ENCODE assay signal across 8 cellular contexts in the genomic region with DNA sequence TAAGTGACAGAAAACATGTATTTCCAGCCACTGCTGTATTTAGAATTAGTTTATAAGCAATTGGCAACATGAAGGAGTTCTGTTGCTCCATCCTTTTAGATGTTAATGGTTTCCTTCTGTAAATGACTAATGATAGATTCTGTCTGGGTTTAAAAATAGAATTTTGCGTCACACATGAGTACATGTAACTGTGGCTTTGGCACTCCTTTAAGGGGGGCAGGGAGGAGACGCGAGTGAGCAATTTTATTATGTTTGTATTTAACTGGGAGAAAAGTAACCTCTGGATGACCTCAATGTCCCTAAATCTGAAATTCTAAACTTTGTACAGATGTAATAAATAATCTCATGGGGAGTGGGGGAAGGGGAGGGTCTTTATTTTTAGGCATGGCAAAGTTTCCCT.
DNase-seq lines count a peak whose midpoint lies in the region; ATAC-seq and TF ChIP-seq lines count a peak whose summit lies in the region.

No MANE protein-coding gene starts in this region.

- no peaks in the 10 kb centered on the region for H4K20me1 ChIP-seq in hepatocyte (ENCODE audit: insufficient read depth, poor library complexity, severe bottlenecking)

- H3K4me2 ChIP-seq in hepatocyte: peak overlapping the region; percentile 29

- H3K4me1 ChIP-seq in hepatocyte (ENCODE audit: insufficient read depth): peaks cover 26% of the 10 kb centered on the region
- H3K4me1 ChIP-seq in upper lobe of right lung: peaks cover 16% of the 10 kb centered on the region

- DNase-seq in COLO829 (ENCODE audit: low spot score) (peak; percentile 9), SK-N-MC (ENCODE audit: low read depth, low spot score) (peak; percentile 55), hepatocyte (ENCODE audit: low spot score) (peak; percentile 78), upper lobe of right lung (no peak), posterior cingulate gyrus (no peak)

- H3K4me3 ChIP-seq in SK-N-MC (peak overlapping the region; percentile 50), hepatocyte (no peak overlapping the region), upper lobe of right lung (no peak overlapping the region)

- peak overlapping the region; percentile 11 for H3K9ac ChIP-seq in SK-N-MC (ENCODE audit: insufficient read length)

- ATAC-seq in HG02938 (IDR thresholded peaks at IDR 0.05; ENCODE audit: unreplicated experiment): peak; percentile 82
- peak; percentile 86 for ATAC-seq in upper lobe of right lung
- no peak for ATAC-seq in GM19035 (IDR thresholded peaks at IDR 0.05; ENCODE audit: unreplicated experiment)
- no peak for ATAC-seq in HG02642 (IDR thresholded peaks at IDR 0.05; ENCODE audit: poor library complexity, unreplicated experiment)

- H3K36me3 ChIP-seq in SK-N-MC (ENCODE audit: insufficient read depth, low read length) (peaks cover 8% of the 10 kb centered on the region), hepatocyte (replicated peaks; ENCODE audit: insufficient read depth, low read depth) (no peaks in the 10 kb centered on the region), upper lobe of right lung (no peaks in the 10 kb centered on the region)

- no peaks in the 10 kb centered on the region for H3K79me2 ChIP-seq in hepatocyte

- intact Hi-C loops in upper lobe of right lung (cut with DNase I) (no loop called here), posterior cingulate gyrus (cut with DNase I) (no loop called here)

- H3K9me2 ChIP-seq in hepatocyte (replicated peaks; ENCODE audit: insufficient read depth): no peaks in the 10 kb centered on the region

- H3K27ac ChIP-seq in SK-N-MC (peak overlapping the region; percentile 60), hepatocyte (peak overlapping the region; percentile 61), upper lobe of right lung (peak overlapping the region; percentile 11)

- no peak for TF ChIP-seq CTCF in hepatocyte (IDR thresholded peaks at IDR 0.05; ENCODE audit: poor library complexity)
- TF ChIP-seq CTCF in upper lobe of right lung (IDR thresholded peaks at IDR 0.05): no peak

- H3K27me3 ChIP-seq in hepatocyte (no peaks in the 10 kb centered on the region), upper lobe of right lung (no peaks in the 10 kb centered on the region)

- 17% methylated on average over 3 of the region's 3 CpGs for WGBS in hepatocyte (ENCODE audit: low lambda C conversion rate, missing lambda C conversion rate)

- H2AFZ ChIP-seq in hepatocyte: no peak overlapping the region

- no peaks in the 10 kb centered on the region for H3K9me3 ChIP-seq in SK-N-MC (ENCODE audit: low read depth, low read length)
- no peaks in the 10 kb centered on the region for H3K9me3 ChIP-seq in hepatocyte (ENCODE audit: low read depth)
- H3K9me3 ChIP-seq in upper lobe of right lung: no peaks in the 10 kb centered on the region

Comparison
In these comparisons a context has a peak if more than half of its experiments do, and no peak if none do; other contexts are left out.
1. DNase-seq: peak in COLO829 (single experiment), SK-N-MC (single experiment) and hepatocyte (single experiment); none in upper lobe of right lung (single experiment) and posterior cingulate gyrus (0 of 10).
2. ATAC-seq: peak in HG02938 (single experiment) and upper lobe of right lung (single experiment); none in GM19035 (single experiment) and HG02642 (single experiment).
3. H3K27ac ChIP-seq: peak in every context shown above with its lines; median percentile 61 in hepatocyte; 60 in SK-N-MC; 11 in upper lobe of right lung.